ENCODE assay signal across 12 cellular contexts in the genomic region with DNA sequence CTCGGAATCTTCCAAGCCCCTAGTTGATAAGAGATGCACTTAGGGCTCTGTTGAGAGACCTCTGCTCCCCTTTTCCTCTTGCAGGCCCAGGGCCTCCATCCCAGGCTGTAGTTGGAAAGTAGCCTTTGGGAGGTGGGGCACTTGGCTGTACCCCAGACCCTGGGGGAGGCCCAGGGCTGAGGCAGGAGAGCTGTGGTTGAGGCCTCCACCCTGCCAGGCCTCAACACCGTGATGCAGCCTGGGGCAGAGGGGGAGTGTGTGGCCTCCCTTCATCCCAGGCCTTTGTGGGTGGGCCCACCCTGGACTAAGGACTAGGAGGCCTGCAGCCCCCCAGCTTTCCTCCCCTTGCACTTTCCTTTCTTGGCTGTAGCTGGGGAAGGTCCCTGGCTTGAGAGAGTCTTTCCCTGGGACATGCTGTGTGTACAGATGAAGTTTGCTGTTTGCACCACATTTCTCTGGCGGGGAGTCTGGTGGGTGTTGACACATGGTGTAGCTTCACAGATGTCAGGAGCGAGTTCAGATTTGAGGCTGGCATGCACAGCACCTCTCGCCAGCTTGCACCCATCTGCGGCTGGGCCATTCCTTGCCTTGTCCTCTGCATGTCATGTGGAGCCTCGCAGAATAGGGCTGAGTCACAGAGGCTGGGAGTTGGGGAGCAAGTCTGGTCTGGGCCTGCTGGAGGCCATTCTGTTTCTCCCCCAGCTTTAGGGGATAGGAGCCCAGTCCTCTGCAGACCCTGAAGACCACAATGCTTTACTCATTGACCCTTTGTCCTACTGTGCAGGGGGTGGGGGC. TPM values are rescaled to one million over a fixed set of nuclear protein-coding genes. Genes with fewer than 3 reads are reported as not detected.
DNase-seq lines count a peak whose midpoint lies in the region; ATAC-seq and TF ChIP-seq lines count a peak whose summit lies in the region.
"Had no signal": no experiment of that assay in that cellular context is flagged by ENCODE, and none has a peak within 500 bp of the region (broad histone marks: within the 10 kb centered on the region; RNA-seq: fewer than 3 reads in every experiment).

No MANE protein-coding gene starts in this region.

- DNase-seq in Right ventricle myocardium superior (peak; percentile 39), left ventricle myocardium superior (no peak), caudate nucleus (lab: John Stamatoyannopoulos, UW) (peak in 4 of 61 donors; percentile 12 to 26 (median 24)), myocyte (ENCODE audit: low read depth) (peak; percentile 69), uterus (no peak), NCI-H226 (no peak)
- no peak for DNase-seq in activated T-cell treated with anti-CD3 and anti-CD28 coated beads, Interleukin-2, amount 50 U/mL, for 48 hours
- DNase-seq: activated T-cell treated with anti-CD3 and anti-CD28 coated beads for 4 hours, pancreas, RPMI8226 had no signal

- no peaks in the 10 kb centered on the region for H3K9me3 ChIP-seq in uterus
- H3K9me3 ChIP-seq: pancreas had no signal

- no peak for TF ChIP-seq POLR2A in uterus (IDR thresholded peaks at IDR 0.05)

- no peak overlapping the region for H3K4me3 ChIP-seq in uterus
- H3K4me3 ChIP-seq: pancreas had no signal

- no peaks in the 10 kb centered on the region for H3K36me3 ChIP-seq in uterus
- H3K36me3 ChIP-seq: pancreas had no signal

- ATAC-seq in Right ventricle myocardium superior (ENCODE audit: poor library complexity): no peak
- ATAC-seq in left ventricle myocardium superior: no peak
- ATAC-seq in HG02678 (IDR thresholded peaks at IDR 0.05; ENCODE audit: unreplicated experiment): no peak
- ATAC-seq: pancreas had no signal

- intact Hi-C loops in Right ventricle myocardium superior (cut with DNase I) (no loop called here), left ventricle myocardium superior (cut with micrococcal nuclease) (no loop called here), uterus (cut with DNase I; ENCODE audit: low total_unique reads) (no loop called here)

- H3K4me1 ChIP-seq in uterus: peaks cover 18 to 29% of the 10 kb centered on the region in 2 donors

- no peak for TF ChIP-seq CTCF in uterus (IDR thresholded peaks at IDR 0.05)

- H3K27me3 ChIP-seq in uterus: no peaks in the 10 kb centered on the region
- H3K27me3 ChIP-seq: pancreas had no signal

- peak overlapping the region; percentile 3 for H3K27ac ChIP-seq in caudate nucleus (ENCODE audit: low read depth, low read length)
- peak overlapping the region; percentile 72 to 80 for H3K27ac ChIP-seq in uterus
- H3K27ac ChIP-seq: C4-2B, pancreas had no signal

RNA-seq across cellular contexts. Expression of gene PLEKHO2, which starts 13.7 kb away (rescaled TPM):
- 9.1 TPM for total RNA-seq in Right ventricle myocardium superior
- 8.5 TPM for total RNA-seq in left ventricle myocardium superior
- 21.6 and 23.9 TPM in 2 replicates for total RNA-seq in myocyte
- 28.5 TPM for polyA plus RNA-seq in myocyte (2012)
- total RNA-seq in uterus: 10 to 100 TPM; 10.3 to 46.2 (median 23.0) TPM

RNA-seq across cellular contexts. Expression of gene PIF1, which starts 30.0 kb away (rescaled TPM):
- total RNA-seq in Right ventricle myocardium superior: 0.35 TPM
- 0.42 TPM for total RNA-seq in left ventricle myocardium superior
- 8.9 and 13.5 TPM in 2 replicates for total RNA-seq in myocyte
- polyA plus RNA-seq in myocyte (2012): 7.4 TPM
- total RNA-seq in uterus: 1 to 10 TPM in 1 of 4 donors, under 1 TPM in 2, not detected in 1; 0.24 to 5.5 (median 0.29) TPM

RNA-seq across cellular contexts. Expression of gene ANKDD1A, which starts 56.3 kb away (rescaled TPM):
- total RNA-seq in Right ventricle myocardium superior: 1.4 TPM
- total RNA-seq in left ventricle myocardium superior: 1.3 TPM
- 2.5 and 4.6 TPM in 2 replicates for total RNA-seq in myocyte
- polyA plus RNA-seq in myocyte (2012): 3.9 TPM
- 10 to 100 TPM in 3 of 4 donors, under 1 TPM in 1; 0.59 to 36.2 (median 17.7) TPM for total RNA-seq in uterus

Comparison
In these comparisons a context has a peak if more than half of its experiments do, and no peak if none do; other contexts are left out.
1. DNase-seq: peak in Right ventricle myocardium superior (single experiment) and myocyte (single experiment); none in left ventricle myocardium superior (single experiment), uterus (0 of 2), NCI-H226 (single experiment) and activated T-cell treated with anti-CD3 and anti-CD28 coated beads, Interleukin-2, amount 50 U/mL, for 48 hours (0 of 2).